35 cellular contexts compared by ENCODE assay signal in genomic region chr5:52409835-52410234, GRCh38.
DNase-seq lines count a peak whose midpoint lies in the region; ATAC-seq and TF ChIP-seq lines count a peak whose summit lies in the region.
"Had no signal": no experiment of that assay in that cellular context is flagged by ENCODE, and none has a peak within 500 bp of the region (broad histone marks: within the 10 kb centered on the region; RNA-seq: fewer than 3 reads in every experiment).

No MANE protein-coding gene starts in this region.

- no peaks in the 10 kb centered on the region for H4K20me1 ChIP-seq in PC-9 (ENCODE audit: insufficient read depth)
- H4K20me1 ChIP-seq: BLaER1; BLaER1 treated with 17β-estradiol and CSF1 and Interleukin-3, amounts not matched to agents 10 nM and 100 nM had no signal

- no peak for TF ChIP-seq CTCF in PC-9 (conservative IDR thresholded peaks at IDR 0.05)
- no peak for TF ChIP-seq CTCF in osteocyte (IDR thresholded peaks at IDR 0.05)
- TF ChIP-seq CTCF in ascending aorta (IDR thresholded peaks at IDR 0.05) = no peak

- H3K27me3 ChIP-seq in PC-9 (ENCODE audit: insufficient read depth, low read depth) (no peaks in the 10 kb centered on the region), ascending aorta (no peaks in the 10 kb centered on the region)
- H3K27me3 ChIP-seq: BE2C; BLaER1; BLaER1 treated with 17β-estradiol and CSF1 and Interleukin-3, amounts not matched to agents 10 nM and 100 nM had no signal

- H3K27ac ChIP-seq in PC-9 (no peak overlapping the region), ascending aorta (no peak overlapping the region)
- H3K27ac ChIP-seq: 22Rv1; A549; BLaER1; BLaER1 treated with 17β-estradiol and CSF1 and Interleukin-3, amounts not matched to agents 10 nM and 100 nM; C4-2B had no signal

- CTCF ChIA-PET in PC-9 (lab: Charles Lee) = no interaction called here

- H3K9me2 ChIP-seq in PC-9 (ENCODE audit: insufficient read depth) = no peaks in the 10 kb centered on the region

- no peak overlapping the region for H3K4me3 Mint-ChIP-seq in osteocyte (ENCODE audit: unreplicated experiment)
- H3K4me3 Mint-ChIP-seq: B cell; CD14-positive monocyte; CD4-positive, alpha-beta memory T cell; CD4-positive, alpha-beta T cell; CD4-positive, CD25-positive, alpha-beta regulatory T cell; CD8-positive, alpha-beta memory T cell; CD8-positive, alpha-beta T cell had no signal

- H3K27ac Mint-ChIP-seq in osteocyte (ENCODE audit: unreplicated experiment) = no peak overlapping the region
- H3K27ac Mint-ChIP-seq: B cell; CD14-positive monocyte; CD4-positive, alpha-beta memory T cell; CD4-positive, alpha-beta T cell; CD4-positive, CD25-positive, alpha-beta regulatory T cell; CD8-positive, alpha-beta memory T cell; CD8-positive, alpha-beta T cell had no signal

- DNase-seq in ELF-1 (ENCODE audit: low read depth, low spot score) = peak; percentile 1
- DNase-seq in PC-9 = no peak
- peak; percentile 85 for DNase-seq in mesenteric fat pad (ENCODE audit: low spot score)
- peak; percentile 62 for DNase-seq in osteocyte (ENCODE audit: extremely low spot score, unreplicated experiment)
- no peak for DNase-seq in stimulated activated CD4-positive, alpha-beta T cell treated with anti-CD3 and anti-CD28 coated beads, Interleukin-15, amount 100 ng/mL, for 24 hours
- DNase-seq in ascending aorta (ENCODE audit: low spot score in 2 of 2) = no peak
- DNase-seq in NCI-H2171 treated with DMSO at 0.1 percent for 48 hours (lab: John Stamatoyannopoulos, UW) = no peak
- DNase-seq: 8988T; ACHN; AML-193; BE2C; C1 segment of cervical spinal cord; Caco-2; Calu3; CD4-positive, alpha-beta memory T cell; CD4-positive, alpha-beta T cell; CD4-positive, CD25-positive, alpha-beta regulatory T cell; CD8-positive, alpha-beta memory T cell; CD8-positive, alpha-beta T cell; COR-L47; DMS 273 treated with DMSO at 0.1 percent for 48 hours; DMS153; DMS53; DMS79; DMS79 treated with DMSO at 0.1 percent for 48 hours; DND-41; EL had no signal

- H3K36me3 Mint-ChIP-seq in osteocyte (ENCODE audit: unreplicated experiment) = no peaks in the 10 kb centered on the region
- H3K36me3 Mint-ChIP-seq: CD14-positive monocyte; CD4-positive, alpha-beta memory T cell; CD4-positive, CD25-positive, alpha-beta regulatory T cell; CD8-positive, alpha-beta memory T cell; CD8-positive, alpha-beta T cell had no signal

- H3K36me3 ChIP-seq in PC-9 (ENCODE audit: low read depth) (no peaks in the 10 kb centered on the region), ascending aorta (no peaks in the 10 kb centered on the region)
- H3K36me3 ChIP-seq: BE2C; BLaER1; BLaER1 treated with 17β-estradiol and CSF1 and Interleukin-3, amounts not matched to agents 10 nM and 100 nM had no signal

- no peak overlapping the region for H3K4me2 ChIP-seq in PC-9
- H3K4me2 ChIP-seq: A549; BLaER1; BLaER1 treated with 17β-estradiol and CSF1 and Interleukin-3, amounts not matched to agents 10 nM and 100 nM had no signal

- no peaks in the 10 kb centered on the region for H3K4me1 ChIP-seq in PC-9 (replicated peaks; ENCODE audit: insufficient read depth)
- no peaks in the 10 kb centered on the region for H3K4me1 ChIP-seq in ascending aorta
- H3K4me1 ChIP-seq: A549, BLaER1, Caco-2 had no signal

- no peaks in the 10 kb centered on the region for H3K79me2 ChIP-seq in PC-9 (ENCODE audit: low read depth)

- H2AFZ ChIP-seq in PC-9 = peak overlapping the region; percentile 62; the same call in 1 of the 2 replicates

- H3K4me1 Mint-ChIP-seq in osteocyte (ENCODE audit: unreplicated experiment) = no peaks in the 10 kb centered on the region
- H3K4me1 Mint-ChIP-seq: B cell; CD14-positive monocyte; CD4-positive, alpha-beta memory T cell; CD4-positive, CD25-positive, alpha-beta regulatory T cell; CD8-positive, alpha-beta memory T cell had no signal

- intact Hi-C loops in PC-9 (cut with micrococcal nuclease; ENCODE audit: unreplicated experiment) (no loop called here), ascending aorta (cut with DNase I) (no loop called here)

- H3K9me3 ChIP-seq in PC-9 (ENCODE audit: insufficient read depth, low read depth) (no peaks in the 10 kb centered on the region), ascending aorta (no peaks in the 10 kb centered on the region)
- H3K9me3 ChIP-seq: A549; BE2C; BLaER1; BLaER1 treated with 17β-estradiol and CSF1 and Interleukin-3, amounts not matched to agents 10 nM and 100 nM; Caco-2 had no signal

- POLR2A ChIA-PET in PC-9 (lab: Charles Lee; ENCODE audit: unreplicated experiment) = no interaction called here

- ATAC-seq in GM19351 (IDR thresholded peaks at IDR 0.05; ENCODE audit: unreplicated experiment) = no peak
- ATAC-seq: A549; CD8-positive, alpha-beta T cell had no signal

- no TSS peak for BruUV-seq in PC-9 (replicated peaks; lab: Mats Ljungman, UMichigan)

- H3K4me3 ChIP-seq in PC-9 = no peak overlapping the region
- no peak overlapping the region for H3K4me3 ChIP-seq in ascending aorta
- H3K4me3 ChIP-seq: A549; BLaER1; BLaER1 treated with 17β-estradiol and CSF1 and Interleukin-3, amounts not matched to agents 10 nM and 100 nM had no signal

- no peaks in the 10 kb centered on the region for H3K9me3 Mint-ChIP-seq in osteocyte (ENCODE audit: unreplicated experiment)
- H3K9me3 Mint-ChIP-seq: CD8-positive, alpha-beta T cell had no signal

- H3K27me3 Mint-ChIP-seq in osteocyte (ENCODE audit: unreplicated experiment) = peaks cover 5% of the 10 kb centered on the region
- H3K27me3 Mint-ChIP-seq: B cell; CD4-positive, alpha-beta T cell; CD4-positive, CD25-positive, alpha-beta regulatory T cell had no signal

- no peaks in the 10 kb centered on the region for H3F3A ChIP-seq in PC-9 (ENCODE audit: insufficient read depth, low read depth)

Comparison
In these comparisons a context has a peak if more than half of its experiments do, and no peak if none do; other contexts are left out.
1. DNase-seq: peak in ELF-1 (single experiment), mesenteric fat pad (single experiment) and osteocyte (single experiment); none in PC-9 (0 of 2), stimulated activated CD4-positive, alpha-beta T cell treated with anti-CD3 and anti-CD28 coated beads, Interleukin-15, amount 100 ng/mL, for 24 hours (single experiment), ascending aorta (0 of 2) and NCI-H2171 treated with DMSO at 0.1 percent for 48 hours (single experiment).